In genomic region chr20:33653218-33653899, GRCh38 we compare ENCODE assay signal across 8 cellular contexts. TPM values are rescaled to one million over a fixed set of nuclear protein-coding genes. Genes with fewer than 3 reads are reported as not detected.
DNase-seq lines count a peak whose midpoint lies in the region; ATAC-seq and TF ChIP-seq lines count a peak whose summit lies in the region.

No MANE protein-coding gene starts in this region.

- no peaks in the 10 kb centered on the region for H3K27me3 ChIP-seq in gastrocnemius medialis

- H3K4me1 ChIP-seq in gastrocnemius medialis, result peaks cover 21% of the 10 kb centered on the region in 2 donors

- no peaks in the 10 kb centered on the region for H3K9me3 ChIP-seq in gastrocnemius medialis

- H3K4me3 ChIP-seq in astrocyte of the cerebellum (ENCODE audit: low read depth, low read length), result no peak overlapping the region
- H3K4me3 ChIP-seq in gastrocnemius medialis, result no peak overlapping the region

- TF ChIP-seq POLR2A in gastrocnemius medialis (IDR thresholded peaks at IDR 0.05), result no peak

- H3K36me3 ChIP-seq in gastrocnemius medialis, result peaks cover 0 to 22% of the 10 kb centered on the region in 2 donors

- DNase-seq in GDM1 (lab: John Stamatoyannopoulos, UW), result peak; percentile 42
- peak; percentile 45 for DNase-seq in LoVo (ENCODE audit: low spot score)
- peak; percentile 74 for DNase-seq in RPMI7951 (ENCODE audit: low read depth)
- DNase-seq in astrocyte of the cerebellum (ENCODE audit: low read depth), result peak; percentile 42
- DNase-seq in hypothalamus (lab: John Stamatoyannopoulos, UW), result peak in 42 of 51 donors; percentile 8 to 77 (median 43)
- no peak for DNase-seq in gastrocnemius medialis

- intact Hi-C loops in gastrocnemius medialis (cut with DNase I; ENCODE audit: low total_unique reads), result no loop called here

- ATAC-seq in gastrocnemius medialis, result peak; percentile 33 to 48
- no peak for ATAC-seq in HG03139 (IDR thresholded peaks at IDR 0.05; ENCODE audit: unreplicated experiment)
- no peak for ATAC-seq in GM19023 (IDR thresholded peaks at IDR 0.05; ENCODE audit: unreplicated experiment)

- no peak overlapping the region for H3K27ac ChIP-seq in gastrocnemius medialis

- TF ChIP-seq CTCF in astrocyte of the cerebellum (IDR thresholded peaks at IDR 0.05; ENCODE audit: low read depth, low read length, missing control alignments) (peak; percentile 97), gastrocnemius medialis (IDR thresholded peaks at IDR 0.05 in 4 of 5, conservative IDR thresholded peaks at IDR 0.05 in 1 of 5) (peak; percentile 57 to 73 (median 67))

- in situ Hi-C loops in astrocyte of the cerebellum (cut with HindIII; ENCODE audit: low sequenced_read_pairs) (no loop called here), gastrocnemius medialis (cut with MboI; ENCODE audit: low sequenced_read_pairs in 4 of 4) (loop anchor here in 2 of 4 donors (5.0 to 10.0 kb wide), 2 partner anchors 199 to 201 kb away; no protein-coding TSS in a partner anchor)

RNA-seq across cellular contexts. Expression of gene C20orf144, which starts 8.8 kb away (rescaled TPM):
- 0.24 and 0.39 TPM in 2 replicates for total RNA-seq in RPMI7951 (2014; rRNA removed; shearing (Covaris generic))
- not detected for total RNA-seq in gastrocnemius medialis

RNA-seq across cellular contexts. Expression of gene ACTL10, which starts 13.4 kb away (rescaled TPM):
- 0.49 TPM in 1 of 2 replicates, not detected in the other for total RNA-seq in RPMI7951 (2014; rRNA removed; shearing (Covaris generic))
- under 1 TPM in 2 of 4 donors, not detected in 2; 0.22 to 0.39 TPM for total RNA-seq in gastrocnemius medialis

RNA-seq across cellular contexts. Expression of gene NECAB3, which starts 20.9 kb away (rescaled TPM):
- total RNA-seq in RPMI7951 (2014; rRNA removed; shearing (Covaris generic)), result 39.3 and 43.9 TPM in 2 replicates
- total RNA-seq in gastrocnemius medialis, result 100 to 1,000 TPM in 2 of 4 donors, 10 to 100 TPM in 2; 72.3 to 127 (median 107) TPM

RNA-seq across cellular contexts. Expression of gene E2F1, which starts 32.8 kb away (rescaled TPM):
- total RNA-seq in RPMI7951 (2014; rRNA removed; shearing (Covaris generic)), result 28.7 and 33.3 TPM in 2 replicates
- total RNA-seq in gastrocnemius medialis, result 1 to 10 TPM in 2 of 4 donors, under 1 TPM in 1, not detected in 1; 1.00 to 2.0 (median 1.4) TPM

Comparison
In these comparisons a context has a peak if more than half of its experiments do, and no peak if none do; other contexts are left out.
1. DNase-seq: peak in GDM1 (single experiment), LoVo (single experiment), RPMI7951 (single experiment), astrocyte of the cerebellum (single experiment) and hypothalamus (42 of 51); none in gastrocnemius medialis (0 of 2).
2. ATAC-seq: peak in gastrocnemius medialis (2 of 2); none in HG03139 (single experiment) and GM19023 (single experiment).